ENCODE assay signal across 23 cellular contexts in genomic region chr16:2787961-2788360, GRCh38. TPM values are rescaled to one million over a fixed set of nuclear protein-coding genes. Genes with fewer than 3 reads are reported as not detected.
DNase-seq lines count a peak whose midpoint lies in the region; ATAC-seq and TF ChIP-seq lines count a peak whose summit lies in the region.
"Had no signal": no experiment of that assay in that cellular context is flagged by ENCODE, and none has a peak within 500 bp of the region (broad histone marks: within the 10 kb centered on the region; RNA-seq: fewer than 3 reads in every experiment).

No MANE protein-coding gene starts in this region.

- TF ChIP-seq CTCF in CD4-positive, alpha-beta T cell (IDR thresholded peaks at IDR 0.05), result no peak
- TF ChIP-seq CTCF in chondrocyte (IDR thresholded peaks at IDR 0.05) (no peak), osteoblast (IDR thresholded peaks at IDR 0.05; ENCODE audit: extremely low read depth, low read depth, low read length) (no peak)

- CTCF ChIA-PET in activated CD8-positive, alpha-beta memory T cell treated with anti-CD3 and anti-CD28 coated beads, Interleukin-2, amount 10 ng/mL, durations not matched to agents 7 days and 5 days (lab: Charles Lee), result no interaction called here
- CTCF ChIA-PET in CD4-positive, alpha-beta T cell (lab: Charles Lee), result no interaction called here

- no peak overlapping the region for H3K27ac ChIP-seq in CD4-positive, alpha-beta T cell (ENCODE audit: low read depth, low read length)
- H3K27ac ChIP-seq in osteoblast (ENCODE audit: low read depth, low read length), result no peak overlapping the region
- H3K27ac ChIP-seq: 22Rv1, C4-2B had no signal

- no peak overlapping the region for H3K27ac Mint-ChIP-seq in activated CD8-positive, alpha-beta memory T cell treated with anti-CD3 and anti-CD28 coated beads, Interleukin-2, amount 10 ng/mL, durations not matched to agents 7 days and 5 days
- no peak overlapping the region for H3K27ac Mint-ChIP-seq in CD4-positive, alpha-beta T cell
- H3K27ac Mint-ChIP-seq in chondrocyte (ENCODE audit: unreplicated experiment), result no peak overlapping the region

- DNase-seq in activated CD8-positive, alpha-beta memory T cell treated with anti-CD3 and anti-CD28 coated beads, Interleukin-2, amount 50 U/mL, for 48 hours, result peak; percentile 43
- DNase-seq in activated CD8-positive, alpha-beta memory T cell treated with anti-CD3 and anti-CD28 coated beads, Interleukin-2, amount 10 ng/mL, durations not matched to agents 7 days and 5 days, result no peak
- no peak for DNase-seq in CD4-positive, alpha-beta T cell
- peak; percentile 44 for DNase-seq in chondrocyte (ENCODE audit: low spot score)
- DNase-seq in osteoblast (ENCODE audit: insufficient read length, low spot score, missing footprints), result peak; percentile 60
- DNase-seq in NCI-H2107 treated with DMSO at 0.1 percent for 48 hours (lab: John Stamatoyannopoulos, UW; ENCODE audit: unreplicated experiment), result no peak
- DNase-seq in globus pallidus (ENCODE audit: low spot score), result no peak
- DNase-seq: AML-193; DMS 273 treated with DMSO at 0.1 percent for 48 hours; DND-41; HCEC 1CT; NCI-H1105; NCI-H2081; NCI-H510A; NCI-H748 treated with DMSO at 0.1 percent for 48 hours; NK-92 treated with Interleukin-12 subunit alpha and Interleukin-12 subunit beta, amount 100 ng/mL, for 24 hours; SHP77 treated with DMSO at 0.1 percent for 48 hours had no signal

- no peaks in the 10 kb centered on the region for H3K9me3 ChIP-seq in CD4-positive, alpha-beta T cell (ENCODE audit: control insufficient read depth, low read length)
- no peaks in the 10 kb centered on the region for H3K9me3 ChIP-seq in osteoblast (ENCODE audit: low read depth, low read length)

- H3K4me3 Mint-ChIP-seq in activated CD8-positive, alpha-beta memory T cell treated with anti-CD3 and anti-CD28 coated beads, Interleukin-2, amount 10 ng/mL, durations not matched to agents 7 days and 5 days, result no peak overlapping the region
- peak overlapping the region; percentile 25 for H3K4me3 Mint-ChIP-seq in CD4-positive, alpha-beta T cell
- no peak overlapping the region for H3K4me3 Mint-ChIP-seq in chondrocyte (ENCODE audit: unreplicated experiment)

- H3K4me2 ChIP-seq in osteoblast (ENCODE audit: insufficient read depth, low read length), result no peak overlapping the region

- no peak overlapping the region for H2AFZ ChIP-seq in osteoblast (ENCODE audit: low read length)

- intact Hi-C loops in CD4-positive, alpha-beta T cell (cut with DNase I, micrococcal nuclease), result no loop called here

- peaks cover 5% of the 10 kb centered on the region for H3K27me3 ChIP-seq in CD4-positive, alpha-beta T cell (ENCODE audit: control insufficient read depth, insufficient read depth, low read length)
- peaks cover 65% of the 10 kb centered on the region for H3K27me3 ChIP-seq in osteoblast (ENCODE audit: insufficient read depth, low read length)

- H3K4me1 ChIP-seq in osteoblast (ENCODE audit: insufficient read depth, low read length), result no peaks in the 10 kb centered on the region

- no peaks in the 10 kb centered on the region for H3K9me3 Mint-ChIP-seq in activated CD8-positive, alpha-beta memory T cell treated with anti-CD3 and anti-CD28 coated beads, Interleukin-2, amount 10 ng/mL, durations not matched to agents 7 days and 5 days (ENCODE audit: low read depth)
- no peaks in the 10 kb centered on the region for H3K9me3 Mint-ChIP-seq in CD4-positive, alpha-beta T cell
- H3K9me3 Mint-ChIP-seq in chondrocyte (ENCODE audit: low read depth), result no peaks in the 10 kb centered on the region

- no peaks in the 10 kb centered on the region for H3K79me2 ChIP-seq in osteoblast (ENCODE audit: insufficient read depth, low read length)

- H3K36me3 Mint-ChIP-seq in activated CD8-positive, alpha-beta memory T cell treated with anti-CD3 and anti-CD28 coated beads, Interleukin-2, amount 10 ng/mL, durations not matched to agents 7 days and 5 days, result no peaks in the 10 kb centered on the region
- H3K36me3 Mint-ChIP-seq in CD4-positive, alpha-beta T cell (ENCODE audit: low read depth), result no peaks in the 10 kb centered on the region
- H3K36me3 Mint-ChIP-seq in chondrocyte (ENCODE audit: low read depth), result no peaks in the 10 kb centered on the region

- no peak overlapping the region for H3K4me3 ChIP-seq in osteoblast (ENCODE audit: insufficient read depth, low read length)
- H3K4me3 ChIP-seq: K562 had no signal

- peaks cover 9% of the 10 kb centered on the region for H3K4me1 Mint-ChIP-seq in activated CD8-positive, alpha-beta memory T cell treated with anti-CD3 and anti-CD28 coated beads, Interleukin-2, amount 10 ng/mL, durations not matched to agents 7 days and 5 days
- peaks cover 4% of the 10 kb centered on the region for H3K4me1 Mint-ChIP-seq in CD4-positive, alpha-beta T cell (ENCODE audit: low read depth)
- no peaks in the 10 kb centered on the region for H3K4me1 Mint-ChIP-seq in chondrocyte (ENCODE audit: low read depth)

- POLR2A ChIA-PET in CD4-positive, alpha-beta T cell (lab: Charles Lee), result interaction anchor here (1.8 kb wide), 1 partner anchor 10 kb away, joined by 7 read pairs; no protein-coding TSS in a partner anchor

- no peak for ATAC-seq in activated CD8-positive, alpha-beta memory T cell treated with anti-CD3 and anti-CD28 coated beads, Interleukin-2, amount 10 ng/mL, durations not matched to agents 7 days and 5 days
- ATAC-seq in CD4-positive, alpha-beta T cell (ENCODE audit: poor library complexity), result no peak
- ATAC-seq in HG02885 (IDR thresholded peaks at IDR 0.05; ENCODE audit: poor library complexity, unreplicated experiment), result no peak
- ATAC-seq: K562 had no signal

- peaks cover 19% of the 10 kb centered on the region for H3K27me3 Mint-ChIP-seq in activated CD8-positive, alpha-beta memory T cell treated with anti-CD3 and anti-CD28 coated beads, Interleukin-2, amount 10 ng/mL, durations not matched to agents 7 days and 5 days
- peaks cover 33% of the 10 kb centered on the region for H3K27me3 Mint-ChIP-seq in CD4-positive, alpha-beta T cell
- H3K27me3 Mint-ChIP-seq in chondrocyte (ENCODE audit: low read depth), result peaks cover 29% of the 10 kb centered on the region

- H3K36me3 ChIP-seq in osteoblast (ENCODE audit: insufficient read depth, low read length), result no peaks in the 10 kb centered on the region

- no peaks in the 10 kb centered on the region for H4K20me1 ChIP-seq in osteoblast (ENCODE audit: insufficient read depth, low read length)

RNA-seq across cellular contexts. Expression of gene PRSS33, which starts 0.6 kb away (rescaled TPM):
- total RNA-seq in activated CD8-positive, alpha-beta memory T cell treated with anti-CD3 and anti-CD28 coated beads, Interleukin-2, amount 10 ng/mL, durations not matched to agents 7 days and 5 days, result not detected
- total RNA-seq in CD4-positive, alpha-beta T cell, result not detected
- total RNA-seq in chondrocyte (not detected in 3 replicates), osteoblast (not detected in 2 replicates)
- total RNA-seq: K562, OCI-LY7 had no signal

RNA-seq across cellular contexts. Expression of gene PRSS41, which starts 10.3 kb away (rescaled TPM):
- not detected for total RNA-seq in activated CD8-positive, alpha-beta memory T cell treated with anti-CD3 and anti-CD28 coated beads, Interleukin-2, amount 10 ng/mL, durations not matched to agents 7 days and 5 days
- total RNA-seq in CD4-positive, alpha-beta T cell, result not detected
- total RNA-seq in chondrocyte (not detected in 3 replicates), osteoblast (not detected in 2 replicates)
- total RNA-seq: G401, K562, OCI-LY7 had no signal

RNA-seq across cellular contexts. Expression of gene ELOB, which starts 10.9 kb away (rescaled TPM):
- total RNA-seq in activated CD8-positive, alpha-beta memory T cell treated with anti-CD3 and anti-CD28 coated beads, Interleukin-2, amount 10 ng/mL, durations not matched to agents 7 days and 5 days, result 100 to 1,000 TPM; 260 to 318 TPM
- 100 to 1,000 TPM; 102 to 103 TPM for total RNA-seq in CD4-positive, alpha-beta T cell
- total RNA-seq in chondrocyte (205 to 231 TPM (median 225 TPM) in 3 replicates), osteoblast (173 and 195 TPM in 2 replicates)

RNA-seq across cellular contexts. Expression of gene PRSS21, which starts 29.1 kb away (rescaled TPM):
- total RNA-seq in activated CD8-positive, alpha-beta memory T cell treated with anti-CD3 and anti-CD28 coated beads, Interleukin-2, amount 10 ng/mL, durations not matched to agents 7 days and 5 days, result 10 to 100 TPM in 1 of 2 experiments, 1 to 10 TPM in 1; 6.0 to 10.3 TPM
- not detected for total RNA-seq in CD4-positive, alpha-beta T cell
- total RNA-seq in chondrocyte (not detected in 3 replicates), osteoblast (not detected in 2 replicates)
- total RNA-seq: G401 had no signal

RNA-seq across cellular contexts. Expression of gene SRRM2, which starts 35.5 kb away (rescaled TPM):
- total RNA-seq in activated CD8-positive, alpha-beta memory T cell treated with anti-CD3 and anti-CD28 coated beads, Interleukin-2, amount 10 ng/mL, durations not matched to agents 7 days and 5 days, result 100 to 1,000 TPM; 631 to 651 TPM
- total RNA-seq in CD4-positive, alpha-beta T cell, result 1,000 to 10,000 TPM; 1,187 to 1,199 TPM
- 363 to 615 TPM (median 378 TPM) in 3 replicates for total RNA-seq in chondrocyte
- total RNA-seq in osteoblast, result 56.8 and 62.2 TPM in 2 replicates

Comparison
In these comparisons a context has a peak if more than half of its experiments do, and no peak if none do; other contexts are left out.
1. DNase-seq: peak in activated CD8-positive, alpha-beta memory T cell treated with anti-CD3 and anti-CD28 coated beads, Interleukin-2, amount 50 U/mL, for 48 hours (single experiment), chondrocyte (single experiment) and osteoblast (single experiment); none in activated CD8-positive, alpha-beta memory T cell treated with anti-CD3 and anti-CD28 coated beads, Interleukin-2, amount 10 ng/mL, durations not matched to agents 7 days and 5 days (single experiment), CD4-positive, alpha-beta T cell (0 of 10), NCI-H2107 treated with DMSO at 0.1 percent for 48 hours (single experiment) and globus pallidus (single experiment).